1 cellular context compared by ENCODE assay signal in genomic region chr20:35883778-35884540, GRCh38.
TF ChIP-seq lines count a peak whose summit lies in the region.

No MANE protein-coding gene starts in this region.

TF ChIP-seq in K562, 482 proteins besides CTCF, POLR2A, EP300 and RAD21 (continued from another document):
- TF ChIP-seq PBX2 (CRISPR knock-in tag; IDR thresholded peaks at IDR 0.05; ENCODE audit: low read depth) (no peak), PBX2 (tag; conservative IDR thresholded peaks at IDR 0.05; ENCODE audit: low read depth) (0 out of 2 replicates have a peak, but pooled peaks have one; percentile 24), HMBOX1 (IDR thresholded peaks at IDR 0.05) (peak; percentile 22; the same call in 1 of the 2 replicates), TEAD1 (CRISPR knock-in tag; IDR thresholded peaks at IDR 0.05) (peak in 1 of 2 experiments; percentile 96; a peak in 2 of 4 replicates), CREM (IDR thresholded peaks at IDR 0.05; ENCODE audit: low read depth) (0 out of 2 replicates have a peak, but pooled peaks have one; percentile 13), GABPB1 (CRISPR knock-in tag; IDR thresholded peaks at IDR 0.05) (0 out of 2 replicates have a peak, but pooled peaks have one; percentile 24), TEAD2 (tag; IDR thresholded peaks at IDR 0.05) (peak; percentile 85; the same call in 1 of the 2 replicates), STAG1 (CRISPR knock-in tag; IDR thresholded peaks at IDR 0.05; ENCODE audit: borderline replicate concordance) (peak; percentile 16; the same call in 1 of the 2 replicates)
